In the genomic region with DNA sequence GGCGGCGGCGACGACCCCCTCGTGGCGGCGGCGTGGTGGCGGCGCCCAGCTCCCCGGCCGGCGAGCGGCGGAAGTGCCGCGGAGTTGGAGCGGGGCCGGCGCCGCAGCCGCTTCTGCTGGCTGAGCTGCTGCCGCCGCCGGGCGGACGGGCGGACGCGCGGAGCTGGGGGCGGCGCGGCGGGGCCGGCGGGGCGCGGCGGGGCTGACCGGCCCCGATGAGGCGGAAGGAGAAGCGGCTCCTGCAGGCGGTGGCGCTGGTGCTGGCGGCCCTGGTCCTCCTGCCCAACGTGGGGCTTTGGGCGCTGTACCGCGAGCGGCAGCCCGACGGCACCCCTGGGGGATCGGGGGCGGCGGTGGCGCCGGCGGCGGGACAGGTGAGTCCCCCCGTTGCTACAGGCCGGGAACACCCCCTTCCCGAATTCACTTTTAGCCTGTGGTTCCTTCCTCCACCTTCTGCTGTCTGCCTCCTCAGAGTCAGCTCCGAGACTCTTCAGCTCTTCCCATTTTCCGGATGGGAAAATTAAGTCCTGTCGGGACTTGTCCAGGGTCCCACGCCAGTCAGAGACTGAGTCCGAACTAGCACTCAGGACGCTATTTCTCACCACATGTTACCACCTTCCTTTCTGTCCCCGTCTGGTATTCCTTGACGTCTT, we compare ENCODE assay signal across 8 cellular contexts. TPM values are rescaled to one million over a fixed set of nuclear protein-coding genes. Genes with fewer than 3 reads are reported as not detected.
DNase-seq lines count a peak whose midpoint lies in the region; ATAC-seq and TF ChIP-seq lines count a peak whose summit lies in the region.

A gene with protein sequence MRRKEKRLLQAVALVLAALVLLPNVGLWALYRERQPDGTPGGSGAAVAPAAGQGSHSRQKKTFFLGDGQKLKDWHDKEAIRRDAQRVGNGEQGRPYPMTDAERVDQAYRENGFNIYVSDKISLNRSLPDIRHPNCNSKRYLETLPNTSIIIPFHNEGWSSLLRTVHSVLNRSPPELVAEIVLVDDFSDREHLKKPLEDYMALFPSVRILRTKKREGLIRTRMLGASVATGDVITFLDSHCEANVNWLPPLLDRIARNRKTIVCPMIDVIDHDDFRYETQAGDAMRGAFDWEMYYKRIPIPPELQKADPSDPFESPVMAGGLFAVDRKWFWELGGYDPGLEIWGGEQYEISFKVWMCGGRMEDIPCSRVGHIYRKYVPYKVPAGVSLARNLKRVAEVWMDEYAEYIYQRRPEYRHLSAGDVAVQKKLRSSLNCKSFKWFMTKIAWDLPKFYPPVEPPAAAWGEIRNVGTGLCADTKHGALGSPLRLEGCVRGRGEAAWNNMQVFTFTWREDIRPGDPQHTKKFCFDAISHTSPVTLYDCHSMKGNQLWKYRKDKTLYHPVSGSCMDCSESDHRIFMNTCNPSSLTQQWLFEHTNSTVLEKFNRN (plus strand): TSS at position 82 of the 653 bp plus-strand sequence. CDS start 134 bp downstream, at position 216.

- POLR2A ChIA-PET in activated CD8-positive, alpha-beta T cell treated with anti-CD3 and anti-CD28 coated beads for 36 hours (lab: Charles Lee) = interaction anchor here (0.8 to 3.6 kb wide), 10 partner anchors 9 to 153 kb away, joined by 3 to 18 read pairs (median 4); a partner anchor contains a TSS

- peaks cover 7% of the 10 kb centered on the region for H3K27me3 Mint-ChIP-seq in activated CD8-positive, alpha-beta T cell treated with anti-CD3 and anti-CD28 coated beads for 36 hours

- H3K36me3 Mint-ChIP-seq in activated CD8-positive, alpha-beta T cell treated with anti-CD3 and anti-CD28 coated beads for 36 hours (ENCODE audit: low read depth) = peaks cover 6% of the 10 kb centered on the region

- H3K27ac Mint-ChIP-seq in activated CD8-positive, alpha-beta T cell treated with anti-CD3 and anti-CD28 coated beads for 36 hours = peak within 1 kb of the TSS; percentile 80

- H3K9me3 ChIP-seq in esophagus squamous epithelium (no peaks in the 10 kb centered on the region), mucosa of rectum (ENCODE audit: control insufficient read depth in 2 of 2, low read length in 2 of 2) (no peaks in the 10 kb centered on the region)

- peak within 1 kb of the TSS; percentile 63 to 75 for H3K9ac ChIP-seq in mucosa of rectum (ENCODE audit: low read depth in 1 of 2, low read length in 2 of 2)

- peak within 1 kb of the TSS; percentile 88 for H3K4me3 Mint-ChIP-seq in activated CD8-positive, alpha-beta T cell treated with anti-CD3 and anti-CD28 coated beads for 36 hours

- 3% methylated on average over 8 to 10 of the region's 72 CpGs for WGBS in esophagus squamous epithelium, 2 donors

- H3K4me1 Mint-ChIP-seq in activated CD8-positive, alpha-beta T cell treated with anti-CD3 and anti-CD28 coated beads for 36 hours (ENCODE audit: low read depth) = peaks cover 28% of the 10 kb centered on the region

- H3K27me3 ChIP-seq in esophagus squamous epithelium (peaks cover 0 to 11% (median 0%) of the 10 kb centered on the region in 4 donors), mucosa of rectum (ENCODE audit: control insufficient read depth in 2 of 2, insufficient read depth in 2 of 2, low read length in 2 of 2) (no peaks in the 10 kb centered on the region)

- peak within 1 kb of the TSS; percentile 93 for H3K4me3 ChIP-seq in AG10803 (ENCODE audit: low read length)
- H3K4me3 ChIP-seq in esophagus squamous epithelium = peak within 1 kb of the TSS; percentile 69 to 93 (median 88)
- peak within 1 kb of the TSS; percentile 78 to 92 for H3K4me3 ChIP-seq in mucosa of rectum (ENCODE audit: low read length in 2 of 2)

- no peak for TF ChIP-seq CTCF in AG10803 (conservative IDR thresholded peaks at IDR 0.05; ENCODE audit: low read length)
- no peak for TF ChIP-seq CTCF in activated CD8-positive, alpha-beta T cell treated with anti-CD3 and anti-CD28 coated beads for 36 hours (IDR thresholded peaks at IDR 0.05)
- TF ChIP-seq CTCF in esophagus squamous epithelium (IDR thresholded peaks at IDR 0.05) = no peak
- no peak for TF ChIP-seq CTCF in subcutaneous adipose tissue (IDR thresholded peaks at IDR 0.05; ENCODE audit: low read depth)

- intact Hi-C loops in activated CD8-positive, alpha-beta T cell treated with anti-CD3 and anti-CD28 coated beads for 36 hours (cut with micrococcal nuclease) = no loop called here
- intact Hi-C loops in esophagus squamous epithelium (cut with DNase I) = no loop called here

- TF ChIP-seq POLR2A in GM15510 (IDR thresholded peaks at IDR 0.05; ENCODE audit: borderline replicate concordance, extremely low read depth, insufficient read length) (peak; percentile 75), esophagus squamous epithelium (IDR thresholded peaks at IDR 0.05) (peak in 2 of 4 donors; percentile 21 to 28)

- no peaks in the 10 kb centered on the region for H3K9me3 Mint-ChIP-seq in activated CD8-positive, alpha-beta T cell treated with anti-CD3 and anti-CD28 coated beads for 36 hours

- peak within 1 kb of the TSS; percentile 68 to 92 (median 83) for H3K27ac ChIP-seq in esophagus squamous epithelium
- H3K27ac ChIP-seq in mucosa of rectum (ENCODE audit: low read depth in 2 of 2, low read length in 2 of 2) = peak within 1 kb of the TSS; percentile 74 to 77

- CTCF ChIA-PET in activated CD8-positive, alpha-beta T cell treated with anti-CD3 and anti-CD28 coated beads for 36 hours (lab: Charles Lee) = interaction anchor here (0.7 to 16.7 kb wide), 14 partner anchors 7 to 256 kb away, joined by 3 to 161 read pairs (median 8); a partner anchor contains a TSS

- H3K4me1 ChIP-seq in esophagus squamous epithelium = peaks cover 17 to 51% (median 26%) of the 10 kb centered on the region in 3 donors
- H3K4me1 ChIP-seq in mucosa of rectum (ENCODE audit: control insufficient read depth in 2 of 2, insufficient read depth in 2 of 2, low read length in 2 of 2) = peaks cover 15 to 16% of the 10 kb centered on the region in 2 donors

- ATAC-seq in HG02759 (IDR thresholded peaks at IDR 0.05; ENCODE audit: unreplicated experiment) = peak; percentile 79
- peak; percentile 79 for ATAC-seq in activated CD8-positive, alpha-beta T cell treated with anti-CD3 and anti-CD28 coated beads for 36 hours

- H3K36me3 ChIP-seq in esophagus squamous epithelium (no peaks in the 10 kb centered on the region), mucosa of rectum (ENCODE audit: control insufficient read depth in 2 of 2, insufficient read depth in 2 of 2, low read length in 2 of 2) (peaks cover 0 to 8% of the 10 kb centered on the region in 2 donors)

- DNase-seq in AG10803 (ENCODE audit: low read depth) (peak; percentile 76), NCI-H2227 (lab: John Stamatoyannopoulos, UW; ENCODE audit: unreplicated experiment) (peak; percentile 68), esophagus squamous epithelium (lab: John Stamatoyannopoulos, UW) (no peak)
- DNase-seq in activated CD8-positive, alpha-beta T cell treated with anti-CD3 and anti-CD28 coated beads for 36 hours = peak; percentile 58

RNA-seq across cellular contexts. Expression of the gene that starts here (rescaled TPM):
- 10 to 100 TPM; 12.9 to 15.2 TPM for total RNA-seq in activated CD8-positive, alpha-beta T cell treated with anti-CD3 and anti-CD28 coated beads for 36 hours
- 10 to 100 TPM in 1 of 4 donors, 1 to 10 TPM in 3; 3.6 to 47.2 (median 9.0) TPM for total RNA-seq in esophagus squamous epithelium
- total RNA-seq in subcutaneous adipose tissue = 10 to 100 TPM; 17.2 to 28.6 (median 21.1) TPM
